ENCODE assay signal across 1 cellular context in the genomic region with DNA sequence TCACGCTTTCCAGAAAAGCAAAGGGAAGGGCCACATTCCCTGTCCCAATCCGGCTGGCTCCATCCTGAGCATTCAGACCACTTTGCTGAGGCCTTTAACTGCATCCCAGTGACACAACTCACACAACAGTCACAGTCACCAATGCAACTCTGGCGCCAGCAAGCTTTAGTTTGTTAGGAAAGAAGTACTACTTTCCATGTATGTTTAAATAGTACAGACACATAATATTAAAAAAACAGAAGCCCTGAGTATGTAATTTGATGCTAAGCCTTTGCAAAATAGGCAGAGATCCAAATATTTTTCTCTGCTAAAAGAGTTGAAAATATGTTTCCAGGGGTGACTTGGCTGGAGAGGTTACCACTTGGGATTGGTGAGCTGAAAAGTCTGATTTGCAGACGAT.
TF ChIP-seq lines count a peak whose summit lies in the region.

No MANE protein-coding gene starts in this region.

TF ChIP-seq in IMR-90, 13 proteins besides CTCF, POLR2A, EP300 and RAD21:
- TF ChIP-seq SMC3 (IDR thresholded peaks at IDR 0.05; ENCODE audit: low read depth, low read length), result no peak
- TF ChIP-seq RCOR1 (IDR thresholded peaks at IDR 0.05; ENCODE audit: insufficient replicate concordance, low read length), result no peak
- no peak for TF ChIP-seq MAZ (IDR thresholded peaks at IDR 0.05; ENCODE audit: borderline replicate concordance, low read depth, low read length)
- no peak for TF ChIP-seq CEBPB (IDR thresholded peaks at IDR 0.05; ENCODE audit: low read depth, low read length)
- no peak for TF ChIP-seq USF2 (IDR thresholded peaks at IDR 0.05; ENCODE audit: low read depth, low read length)
- TF ChIP-seq MXI1 (IDR thresholded peaks at IDR 0.05; ENCODE audit: borderline replicate concordance, low read depth, low read length), result no peak
- no peak for TF ChIP-seq BHLHE40 (IDR thresholded peaks at IDR 0.05; ENCODE audit: low read depth, low read length)
- TF ChIP-seq NFE2L2 (IDR thresholded peaks at IDR 0.05; ENCODE audit: low read depth, low read length), result no peak
- TF ChIP-seq MAFK (IDR thresholded peaks at IDR 0.05; ENCODE audit: low read depth, low read length), result no peak
- TF ChIP-seq, protein P1, sequence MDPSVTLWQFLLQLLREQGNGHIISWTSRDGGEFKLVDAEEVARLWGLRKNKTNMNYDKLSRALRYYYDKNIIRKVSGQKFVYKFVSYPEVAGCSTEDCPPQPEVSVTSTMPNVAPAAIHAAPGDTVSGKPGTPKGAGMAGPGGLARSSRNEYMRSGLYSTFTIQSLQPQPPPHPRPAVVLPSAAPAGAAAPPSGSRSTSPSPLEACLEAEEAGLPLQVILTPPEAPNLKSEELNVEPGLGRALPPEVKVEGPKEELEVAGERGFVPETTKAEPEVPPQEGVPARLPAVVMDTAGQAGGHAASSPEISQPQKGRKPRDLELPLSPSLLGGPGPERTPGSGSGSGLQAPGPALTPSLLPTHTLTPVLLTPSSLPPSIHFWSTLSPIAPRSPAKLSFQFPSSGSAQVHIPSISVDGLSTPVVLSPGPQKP (IDR thresholded peaks at IDR 0.05; ENCODE audit: borderline replicate concordance, low read depth, low read length), result no peak
- no peak for TF ChIP-seq CHD1 (IDR thresholded peaks at IDR 0.05; ENCODE audit: low read depth, low read length)
- no peak for TF ChIP-seq FOS (IDR thresholded peaks at IDR 0.05; ENCODE audit: low read depth, low read length)
- TF ChIP-seq RFX5 (IDR thresholded peaks at IDR 0.05; ENCODE audit: low read depth, low read length), result no peak
